In the genomic region with DNA sequence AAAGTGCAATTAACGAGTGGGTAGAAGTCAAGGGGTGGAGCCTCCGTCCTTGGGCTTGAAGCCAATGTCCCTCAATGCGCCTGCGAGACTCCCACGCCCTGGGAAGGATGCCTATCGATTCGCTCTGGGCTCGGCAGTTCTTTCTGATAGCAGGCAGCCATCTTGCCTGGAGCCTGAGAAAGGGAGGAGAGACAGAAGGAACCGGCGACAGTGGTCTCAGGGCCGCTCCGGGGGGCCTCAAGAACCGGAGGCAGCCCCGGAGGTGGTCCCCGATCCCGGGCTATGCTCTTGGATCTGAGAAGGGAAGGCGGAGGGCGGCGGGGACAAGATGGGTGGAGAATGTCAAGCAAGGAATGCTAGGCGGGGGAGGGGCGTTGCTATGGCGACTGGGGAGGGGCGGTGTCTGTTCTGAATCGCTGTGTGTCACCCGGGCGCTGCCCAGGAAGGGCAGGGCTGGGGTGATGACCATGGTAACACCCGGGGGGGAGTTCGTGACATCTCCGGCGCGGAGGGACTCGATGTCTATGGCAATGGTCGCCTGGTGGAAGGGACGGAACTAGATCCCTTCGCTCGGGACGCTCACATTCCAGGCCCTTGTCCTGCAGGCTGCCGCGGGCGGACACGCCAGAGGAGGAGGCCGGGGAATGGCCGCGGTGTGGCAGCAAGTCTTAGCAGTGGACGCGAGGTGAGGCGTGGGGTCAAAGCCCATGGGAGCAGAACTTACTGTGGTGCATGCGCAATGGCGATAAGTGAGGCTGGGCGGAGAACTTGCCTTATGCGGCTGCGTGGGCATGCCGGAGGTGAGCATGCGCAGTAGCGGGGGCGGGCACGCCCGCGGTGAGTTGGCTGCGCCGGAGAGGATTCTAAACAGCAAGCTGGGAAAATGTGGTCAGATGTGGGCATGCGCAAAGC, we compare ENCODE assay signal across 8 cellular contexts. TPM values are rescaled to one million over a fixed set of nuclear protein-coding genes. Genes with fewer than 3 reads are reported as not detected.
DNase-seq lines count a peak whose midpoint lies in the region; ATAC-seq and TF ChIP-seq lines count a peak whose summit lies in the region.

A gene (plus strand): TSS at position 140 of the 912 bp plus-strand sequence. CDS start 505 bp downstream, at position 645.

- intact Hi-C loops in T-helper 1 cell treated with Interleukin-12 subunit alpha and Interleukin-12 subunit beta and Interleukin-4 antibody, amounts not matched to agents 30 ng/mL and 1 ng/mL, for 36 hours (cut with micrococcal nuclease) = loop anchor here (1.0 to 2.0 kb wide), 15 partner anchors 23 to 594 kb away; a partner anchor contains a TSS
- intact Hi-C loops in heart left ventricle (cut with DNase I) (loop anchor here in 1 of 10 donors (10.0 kb wide), 1 partner anchor 63 kb away; a partner anchor contains a TSS), transverse colon (cut with DNase I; ENCODE audit: low total_unique reads) (no loop called here)

- TF ChIP-seq EP300 in transverse colon (IDR thresholded peaks at IDR 0.05; ENCODE audit: low read depth) = no peak

- peaks cover 0 to 12% (median 3%) of the 10 kb centered on the region in 12 donors for H3K4me1 ChIP-seq in heart left ventricle
- peaks cover 0 to 12% (median 3%) of the 10 kb centered on the region in 4 donors for H3K4me1 ChIP-seq in transverse colon

- peak in 1 of 2 donors; percentile 55 for TF ChIP-seq POLR2A in heart left ventricle (IDR thresholded peaks at IDR 0.05)
- peak; percentile 75 for TF ChIP-seq POLR2A in transverse colon (IDR thresholded peaks at IDR 0.05)

- whole genome bisulfite sequencing in heart left ventricle, 4 donors = 0 to 50% (median 22%) methylated on average over 60 to 62 of the region's 62 CpGs
- WGBS in transverse colon (ENCODE audit: low coverage in 1 of 2), 2 donors = 57% methylated on average over 62 of the region's 62 CpGs; no CpG with 5 or more reads in 1 of the 2 donors

- peak; percentile 94 for DNase-seq in GM12865 (ENCODE audit: low read depth)
- peak; percentile 88 for DNase-seq in NCI-H1694 (lab: John Stamatoyannopoulos, UW)
- peak; percentile 91 for DNase-seq in amniotic epithelial cell (ENCODE audit: low read depth)
- peak; percentile 90 to 95 (median 93) for DNase-seq in heart left ventricle
- peak; percentile 87 for DNase-seq in pons (ENCODE audit: low spot score)
- peak; percentile 94 for DNase-seq in transverse colon

- H3K27me3 ChIP-seq in heart left ventricle (peaks cover 0 to 4% (median 0%) of the 10 kb centered on the region in 9 donors), transverse colon (no peaks in the 10 kb centered on the region)

- H3K9me3 ChIP-seq in heart left ventricle = no peaks in the 10 kb centered on the region
- H3K9me3 ChIP-seq in transverse colon = no peaks in the 10 kb centered on the region

- H3K36me3 ChIP-seq in heart left ventricle (peaks cover 0 to 38% (median 35%) of the 10 kb centered on the region in 9 donors), transverse colon (peaks cover 0 to 5% (median 2%) of the 10 kb centered on the region in 4 donors)

- TF ChIP-seq CTCF in GM12865 (IDR thresholded peaks at IDR 0.05; ENCODE audit: insufficient read depth, low read depth, low read length, missing control alignments) (no peak), heart left ventricle (IDR thresholded peaks at IDR 0.05) (peak in 3 of 12 donors; percentile 12 to 23 (median 18)), transverse colon (IDR thresholded peaks at IDR 0.05) (no peak)

- H3K4me3 ChIP-seq in GM12865 (ENCODE audit: low read depth, low read length) (peak within 1 kb of the TSS; percentile 80), heart left ventricle (peak within 1 kb of the TSS; percentile 21 to 96 (median 70)), transverse colon (peak within 1 kb of the TSS; percentile 46 to 60 (median 58))

- in situ Hi-C loops in transverse colon (cut with MboI; ENCODE audit: low pct_ligation_motif_present in 1 of 4, low pct_unique_long_range_greater_than_20kb in 1 of 4, low sequenced_read_pairs in 3 of 4) = no loop called here

- peak within 1 kb of the TSS; percentile 94 to 100 (median 96) for H3K27ac ChIP-seq in heart left ventricle
- peak within 1 kb of the TSS; percentile 90 to 99 (median 96) for H3K27ac ChIP-seq in transverse colon

- ATAC-seq in HG02763 (IDR thresholded peaks at IDR 0.05; ENCODE audit: unreplicated experiment) (peak; percentile 66), heart left ventricle (peak; percentile 93 to 95 (median 93))

RNA-seq across cellular contexts. Expression of the gene that starts here (rescaled TPM):
- 50.0 and 55.0 TPM in 2 replicates for total RNA-seq in T-helper 1 cell treated with Interleukin-12 subunit alpha and Interleukin-12 subunit beta and Interleukin-4 antibody, amounts not matched to agents 30 ng/mL and 1 ng/mL, for 36 hours
- total RNA-seq in heart left ventricle (100 to 1,000 TPM; 123 to 235 (median 150) TPM), transverse colon (100 to 1,000 TPM in 3 of 4 donors, 10 to 100 TPM in 1; 96.5 to 238 (median 184) TPM)
- 100 to 1,000 TPM; 209 to 281 TPM for polyA plus RNA-seq in heart left ventricle

Comparison
In these comparisons a context has a peak if more than half of its experiments do, and no peak if none do; other contexts are left out.
1. Peak in every context shown above with its lines: DNase-seq, ATAC-seq, H3K4me3 ChIP-seq and H3K27ac ChIP-seq.